In genomic region chr10:12755075-12755474, GRCh38 we compare ENCODE assay signal across 9 cellular contexts.
"Had no signal": no experiment of that assay in that cellular context is flagged by ENCODE, and none has a peak within 500 bp of the region (broad histone marks: within the 10 kb centered on the region; RNA-seq: fewer than 3 reads in every experiment).

No MANE protein-coding gene starts in this region.

- H3K27ac ChIP-seq: GM23248 had no signal

- H3K27ac Mint-ChIP-seq: GM23338, H9, HFFc6 had no signal

- H3K4me1 Mint-ChIP-seq: GM23338 had no signal

- H3K4me1 ChIP-seq: HAP-1 had no signal

- H3K9me3 ChIP-seq: HAP-1 had no signal

- H3K4me3 Mint-ChIP-seq: GM23338, H9, HFFc6 had no signal

- H3K4me3 ChIP-seq: GM23248, GM23338, HAP-1 had no signal

- ATAC-seq: GM23338, HCT116 had no signal

- DNase-seq: GM23248, GOT3, H7, H9, HCEC 1CT, HFFc6 had no signal

- H3K36me3 ChIP-seq: HAP-1 had no signal
